32 cellular contexts compared by ENCODE assay signal in the genomic region with DNA sequence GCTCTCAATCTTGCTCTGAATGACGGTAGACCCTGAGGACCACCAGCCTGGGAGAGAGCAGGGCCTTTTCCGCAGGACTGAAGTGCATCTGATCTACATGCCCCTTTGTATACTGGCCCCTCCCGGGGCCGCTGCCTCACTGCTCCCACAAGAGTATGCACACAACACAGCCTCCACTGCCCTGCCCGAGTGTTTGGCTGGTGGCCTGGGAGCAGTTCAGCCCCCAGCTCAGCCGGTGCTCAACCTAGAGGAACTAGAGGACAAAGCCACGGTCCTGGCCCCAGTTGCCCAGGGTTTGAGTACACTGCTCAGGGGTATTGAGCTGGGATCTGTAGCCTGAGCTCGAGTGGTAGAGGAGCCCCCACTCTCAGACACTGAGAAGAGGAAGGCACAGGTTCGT.
"Had no signal": no experiment of that assay in that cellular context is flagged by ENCODE, and none has a peak within 500 bp of the region (broad histone marks: within the 10 kb centered on the region; RNA-seq: fewer than 3 reads in every experiment).

No MANE protein-coding gene starts in this region.

- H3K4me1 ChIP-seq: gastroesophageal sphincter, tibial nerve had no signal

- DNase-seq: activated CD4-positive, alpha-beta memory T cell treated with anti-CD3 and anti-CD28 coated beads for 36 hours; activated CD4-positive, alpha-beta T cell treated with anti-CD3 and anti-CD28 coated beads, Interleukin-2, amount 10 ng/mL, durations not matched to agents 24 days and 14 days; activated CD4-positive, CD25-positive, alpha-beta regulatory T cell treated with anti-CD3 and anti-CD28 coated beads, Interleukin-2, amount 50 U/mL, for 72 hours; activated CD8-positive, alpha-beta memory T cell treated with anti-CD3 and anti-CD28 coated beads, Interleukin-2, amount 50 U/mL, for 48 hours; activated gamma-delta T cell; activated naive CD4-positive, alpha-beta T cell treated with anti-CD3 and anti-CD28 coated beads, Interleukin-2, amount 10 ng/mL, durations not matched to agents 7 days and 5 days; activated naive CD8-positive, alpha-beta T cell treated with anti-CD3 and anti-CD28 coated beads, Interleukin-2, amount 10 ng/mL, durations not matched to agents 7 days and 5 days; activated T-cell treated with anti-CD3 and anti-CD28 coated beads, Interleukin-2, amount 50 U/mL, for 24 hours; brain microvascular endothelial cell; dorsolateral prefrontal cortex; effector memory CD4-positive, alpha-beta T cell; erythroblast; hippocampal formation; left cardiac atrium; left ventricle myocardium superior; ovary; stimulated activated CD4-positive, alpha-beta T cell treated with anti-CD3 and anti-CD28 coated beads, Interleukin-4, amount 100 ng/mL, for 4 hours; stimulated activated CD8-positive, alpha-beta memory T cell treated with anti-CD3 and anti-CD28 coated beads, Interleukin-4, amount 100 ng/mL, for 48 hours; stimulated activated naive CD4-positive, alpha-beta T cell; T1000; WERI-Rb-1 had no signal

- ATAC-seq: gastroesophageal sphincter, left cardiac atrium, left ventricle myocardium superior, sciatic nerve had no signal

- H3K36me3 ChIP-seq: brain microvascular endothelial cell, gastroesophageal sphincter, neutrophil, ovary, tibial nerve, WERI-Rb-1 had no signal

- H3K4me3 ChIP-seq: coronary artery, dorsolateral prefrontal cortex, gastroesophageal sphincter, ovary, skin epidermis, tibial nerve had no signal

- H3K9me3 Mint-ChIP-seq: activated CD4-positive, alpha-beta memory T cell treated with anti-CD3 and anti-CD28 coated beads for 36 hours; nephron had no signal

- H3K36me3 Mint-ChIP-seq: activated CD4-positive, alpha-beta memory T cell treated with anti-CD3 and anti-CD28 coated beads for 36 hours had no signal

- H3K4me1 Mint-ChIP-seq: nephron had no signal

- H3K27ac Mint-ChIP-seq: activated CD4-positive, alpha-beta memory T cell treated with anti-CD3 and anti-CD28 coated beads for 36 hours; activated naive CD4-positive, alpha-beta T cell treated with anti-CD3 and anti-CD28 coated beads, Interleukin-2, amount 10 ng/mL, durations not matched to agents 7 days and 5 days; activated T-cell treated with anti-CD3 and anti-CD28 coated beads, Interleukin-2, amount 50 U/mL, for 24 hours; nephron; progenitor cell of endocrine pancreas had no signal

- H3K27ac ChIP-seq: brain microvascular endothelial cell, coronary artery, dorsolateral prefrontal cortex, gastroesophageal sphincter, neutrophil, ovary, skin epidermis, tibial nerve, WERI-Rb-1 had no signal

- H3K9me3 ChIP-seq: gastroesophageal sphincter, neutrophil, ovary, tibial nerve had no signal

- H3K4me3 Mint-ChIP-seq: activated CD4-positive, alpha-beta memory T cell treated with anti-CD3 and anti-CD28 coated beads for 36 hours; activated CD4-positive, alpha-beta T cell treated with anti-CD3 and anti-CD28 coated beads, Interleukin-2, amount 10 ng/mL, durations not matched to agents 24 days and 14 days; activated naive CD4-positive, alpha-beta T cell treated with anti-CD3 and anti-CD28 coated beads, Interleukin-2, amount 10 ng/mL, durations not matched to agents 7 days and 5 days; activated T-cell treated with anti-CD3 and anti-CD28 coated beads, Interleukin-2, amount 50 U/mL, for 24 hours; nephron had no signal

- H3K27me3 Mint-ChIP-seq: activated CD4-positive, alpha-beta memory T cell treated with anti-CD3 and anti-CD28 coated beads for 36 hours; activated CD4-positive, alpha-beta T cell treated with anti-CD3 and anti-CD28 coated beads, Interleukin-2, amount 10 ng/mL, durations not matched to agents 24 days and 14 days; activated naive CD4-positive, alpha-beta T cell treated with anti-CD3 and anti-CD28 coated beads, Interleukin-2, amount 10 ng/mL, durations not matched to agents 7 days and 5 days; activated naive CD8-positive, alpha-beta T cell treated with anti-CD3 and anti-CD28 coated beads, Interleukin-2, amount 10 ng/mL, durations not matched to agents 7 days and 5 days; activated T-cell treated with anti-CD3 and anti-CD28 coated beads, Interleukin-2, amount 50 U/mL, for 24 hours; progenitor cell of endocrine pancreas had no signal

- FAIRE-seq: astrocyte, keratinocyte, urothelium cell line had no signal

- H3K27me3 ChIP-seq: brain microvascular endothelial cell, dorsolateral prefrontal cortex, neutrophil, ovary, tibial nerve had no signal
